In the genomic region with DNA sequence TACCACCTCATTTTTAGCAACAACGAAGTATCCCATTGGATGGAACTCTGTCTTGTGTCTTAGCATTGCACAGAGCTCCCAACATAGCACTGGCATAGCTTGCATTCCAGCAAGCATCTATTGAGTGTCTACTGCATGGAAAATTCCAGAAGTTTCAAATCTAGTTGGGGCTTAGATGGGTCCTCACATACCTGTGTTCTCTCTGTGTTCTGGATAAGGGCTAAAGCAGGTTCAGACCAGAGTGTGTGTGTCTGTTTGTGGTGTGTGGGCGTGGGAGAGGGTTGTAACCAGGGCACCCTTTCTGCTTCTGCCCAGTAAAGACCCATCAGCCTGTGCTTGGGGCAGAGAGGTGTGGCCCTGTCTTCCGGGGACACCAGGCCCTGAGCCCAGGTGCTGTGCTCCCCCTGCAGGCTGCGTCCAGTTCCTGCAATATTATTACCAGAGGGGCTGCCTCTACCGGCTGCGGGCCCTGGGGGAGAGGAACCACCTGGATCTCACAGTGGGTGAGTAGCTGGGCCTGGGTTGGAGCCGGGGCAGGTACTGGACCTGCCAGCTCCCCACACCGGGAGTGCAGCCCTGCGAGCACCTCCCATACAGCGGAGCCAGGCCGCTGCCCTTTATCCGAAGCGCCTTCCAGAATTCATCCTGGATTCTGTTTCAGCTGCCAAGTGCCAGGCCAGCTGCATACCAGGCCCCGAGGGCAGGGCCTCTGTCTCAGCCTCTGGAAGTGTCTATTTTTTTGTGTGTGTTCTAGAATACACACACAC, we compare ENCODE assay signal across 8 cellular contexts. TPM values are rescaled to one million over a fixed set of nuclear protein-coding genes. Genes with fewer than 3 reads are reported as not detected.
DNase-seq lines count a peak whose midpoint lies in the region; ATAC-seq, FAIRE-seq and TF ChIP-seq lines count a peak whose summit lies in the region.

No MANE protein-coding gene starts in this region.

- WGBS in K562 (ENCODE audit: insufficient coverage, low coverage, missing lambda C conversion rate) = 49% methylated on average over 13 of the region's 14 CpGs

- ATAC-seq in HG02623 (IDR thresholded peaks at IDR 0.05; ENCODE audit: unreplicated experiment) (peak; percentile 56), K562 (peak; percentile 88), HG02840 (IDR thresholded peaks at IDR 0.05; ENCODE audit: low FRiP score, unreplicated experiment) (no peak)

- H3K27ac ChIP-seq in K562 (ENCODE audit: extremely low read depth, low read depth, low read length) = no peak overlapping the region

- TF ChIP-seq POLR2A in GM12891 (IDR thresholded peaks at IDR 0.05; ENCODE audit: low read depth, low read length) (no peak), K562 (conservative IDR thresholded peaks at IDR 0.05) (no peak)

- H3K4me1 ChIP-seq in K562 (replicated peaks in 1 of 2; ENCODE audit: control insufficient read depth in 2 of 2, insufficient read depth in 2 of 2, low read length in 2 of 2) = peaks cover 14 to 51% of the 10 kb centered on the region in 2 experiments; a peak in 4 of 5 replicates

- CTCF ChIA-PET in K562 (lab: Yijun Ruan, JAX; ENCODE audit: low intra/inter-chr PET ratio) = interaction anchor here (0.5 to 5.1 kb wide), 5 partner anchors 73 to 1239 kb away, joined by 3 to 82 read pairs (median 4); a partner anchor contains a TSS

- no peak overlapping the region for H3K4me3 ChIP-seq in K562

- no peak overlapping the region for H3K4me2 ChIP-seq in K562 (ENCODE audit: insufficient read depth, low read length)

- no peaks in the 10 kb centered on the region for H3K27me3 ChIP-seq in K562 (ENCODE audit: control insufficient read depth in 2 of 2, insufficient read depth in 2 of 2, low read length in 2 of 2)

- H4K20me1 ChIP-seq in K562 (replicated peaks; ENCODE audit: control insufficient read depth, insufficient read depth, low read length) = no peaks in the 10 kb centered on the region

- intact Hi-C loops in K562 (cut with micrococcal nuclease) = loop anchor here (1.0 kb wide), 1 partner anchor 76 kb away; no protein-coding TSS in a partner anchor

- peaks cover 23% of the 10 kb centered on the region; the same call in 2 of the 3 replicates for H3K36me3 ChIP-seq in K562 (ENCODE audit: control insufficient read depth, insufficient read depth, low read length)

- no peaks in the 10 kb centered on the region for H3K9me3 ChIP-seq in K562 (replicated peaks; ENCODE audit: control insufficient read depth, insufficient read depth, low read depth, low read length)

- peak; percentile 95 to 97 (median 96) for TF ChIP-seq CTCF in K562 (IDR thresholded peaks at IDR 0.05 in 2 of 3, conservative IDR thresholded peaks at IDR 0.05 in 1 of 3; ENCODE audit: insufficient read depth in 2 of 3, low read depth in 1 of 3, low read length in 3 of 3)

- FAIRE-seq in GM12891 (lab: Jason Lieb, UNC) (peak; percentile 98), K562 (lab: Jason Lieb, UNC) (peak; percentile 91)

- peak; percentile 94 to 98 for TF ChIP-seq RAD21 in K562 (CRISPR knock-in tag; conservative IDR thresholded peaks at IDR 0.05 in 1 of 2, IDR thresholded peaks at IDR 0.05 in 1 of 2)

- H3K9ac ChIP-seq in K562 (ENCODE audit: insufficient read depth in 1 of 2, low read depth in 2 of 2, low read length in 2 of 2) = no peak overlapping the region

- no peaks in the 10 kb centered on the region for H3K9me1 ChIP-seq in K562 (ENCODE audit: control insufficient read depth, insufficient read depth, low read length)

- H3K79me2 ChIP-seq in K562 (ENCODE audit: control insufficient read depth, insufficient read depth, low read length) = no peaks in the 10 kb centered on the region

- no peak overlapping the region; the same call in 1 of the 2 replicates for H2AFZ ChIP-seq in K562 (ENCODE audit: low read depth, low read length)

- no peak for TF ChIP-seq EP300 in K562 (IDR thresholded peaks at IDR 0.05; ENCODE audit: low read length)

- peak; percentile 95 for DNase-seq in GM12891 (ENCODE audit: insufficient read length, low spot score)
- peak; percentile 18 for DNase-seq in NCI-H146 treated with DMSO at 0.1 percent for 48 hours (lab: John Stamatoyannopoulos, UW; ENCODE audit: unreplicated experiment)
- DNase-seq in T-helper 22 cell (ENCODE audit: low read depth) = peak; percentile 50
- peak; percentile 83 to 87 (median 86) for DNase-seq in K562 (ENCODE audit: extremely low read depth in 1 of 4, low spot score in 3 of 4)
- peak; percentile 94 for DNase-seq in islet precursor cell
- DNase-seq in stimulated activated CD4-positive, alpha-beta T cell treated with anti-CD3 and anti-CD28 coated beads, Interleukin-2, amount 100 ng/mL, for 4 hours (ENCODE audit: low read depth) = peak; percentile 64

- in situ Hi-C loops in K562 (cut with MboI) = no loop called here

- BruUV-seq in K562 (replicated peaks; lab: Mats Ljungman, UMichigan) = no TSS peak

- POLR2A ChIA-PET in K562 (lab: Yijun Ruan, JAX) = interaction anchor here (0.5 kb wide), 2 partner anchors 318 to 1709 kb away, joined by 3 read pairs; no protein-coding TSS in a partner anchor

TF ChIP-seq in GM12891, 5 proteins besides CTCF, POLR2A, EP300 and RAD21:
- TF ChIP-seq POLR2AphosphoS5 (IDR thresholded peaks at IDR 0.05; ENCODE audit: low read depth, low read length) = no peak
- TF ChIP-seq POU2F2 (IDR thresholded peaks at IDR 0.05; ENCODE audit: low read depth, low read length) = 0 out of 2 replicates have a peak, but pooled peaks have one; percentile 45
- TF ChIP-seq PAX5 (IDR thresholded peaks at IDR 0.05; ENCODE audit: insufficient read depth, low read length, severe bottlenecking) = no peak
TF ChIP-seq in GM12891: peak in this region for 1.

TF ChIP-seq in K562, 482 proteins besides CTCF, POLR2A, EP300 and RAD21 (continues in another document):
- TF ChIP-seq ZNF696 (CRISPR knock-in tag; conservative IDR thresholded peaks at IDR 0.05) (no peak), XRCC5 (IDR thresholded peaks at IDR 0.05; ENCODE audit: low read depth, low read length) (peak; percentile 80; the same call in 1 of the 2 replicates), CTBP1 (IDR thresholded peaks at IDR 0.05; ENCODE audit: borderline replicate concordance) (peak; percentile 54; the same call in 1 of the 2 replicates)

RNA-seq across cellular contexts. Expression of gene RHOF, which starts 20.3 kb away (rescaled TPM):
- polyA plus RNA-seq in GM12891 (2012; ENCODE audit: low read depth, missing spikeins) = 34.6 TPM
- total RNA-seq in K562 (2011; cell fraction: chromatin; rRNA removed; ENCODE audit: low replicate concordance) = 78.6 and 99.1 TPM in 2 replicates
- total RNA-seq in K562 (2011; cell fraction: nucleolus; rRNA removed) = 34.0 and 38.0 TPM in 2 replicates
- 43.6 and 46.6 TPM in 2 replicates for total RNA-seq in K562 (2011; cell fraction: nucleoplasm; rRNA removed)
- total RNA-seq in K562 (2014; rRNA removed) (3.5 and 3.9 TPM in 2 replicates), K562 (2014; rRNA removed; fragmentation: Illumina TruSeq; extraction: Trizol) (3.1 and 3.9 TPM in 2 replicates), K562 (2015; rRNA removed; fragmentation: Illumina TruSeq; extraction: Trizol) (4.3 and 4.8 TPM in 2 replicates), K562 (2021) (10.1 and 10.4 TPM in 2 replicates)
- polyA plus RNA-seq in K562 (2011; rRNA removed) (4.0 and 6.3 TPM in 2 replicates), K562 (2014; fragmentation: Illumina TruSeq; extraction: Trizol) (4.3 and 5.4 TPM in 2 replicates), K562 (2014; fragmentation: Nextera tagmentation; extraction: Ambion mirVana) (under 1 TPM; 0.13 to 0.45 TPM), K562 (2014; rRNA removed) (8.8 and 9.5 TPM in 2 replicates)
- polyA plus RNA-seq in K562 (2011; cell fraction: cytosol; rRNA removed) = 1.2 and 2.6 TPM in 2 replicates
- 21.6 and 23.6 TPM in 2 replicates for polyA plus RNA-seq in K562 (2011; cell fraction: nucleus; rRNA removed)
- polyA plus RNA-seq in K562 (2012) = 3.9 and 4.4 TPM in 2 replicates
- polyA minus RNA-seq in K562 (2011; rRNA and poly(A)+ RNA removed) = 3.8 and 8.5 TPM in 2 replicates
- polyA minus RNA-seq in K562 (2011; cell fraction: cytosol; rRNA and poly(A)+ RNA removed) = 2.6 and 4.0 TPM in 2 replicates
- 19.9 and 31.2 TPM in 2 replicates for polyA minus RNA-seq in K562 (2011; cell fraction: nucleus; rRNA and poly(A)+ RNA removed)

RNA-seq across cellular contexts. Expression of gene SETD1B, which starts 30.6 kb away (rescaled TPM):
- 3.1 TPM for polyA plus RNA-seq in GM12891 (2012; ENCODE audit: low read depth, missing spikeins)
- total RNA-seq in K562 (2011; cell fraction: chromatin; rRNA removed; ENCODE audit: low replicate concordance) = 15.2 and 26.5 TPM in 2 replicates
- total RNA-seq in K562 (2011; cell fraction: nucleolus; rRNA removed) = 12.8 and 13.4 TPM in 2 replicates
- 10.8 and 11.7 TPM in 2 replicates for total RNA-seq in K562 (2011; cell fraction: nucleoplasm; rRNA removed)
- total RNA-seq in K562 (2014; rRNA removed) (2.9 and 4.7 TPM in 2 replicates), K562 (2014; rRNA removed; fragmentation: Illumina TruSeq; extraction: Trizol) (0.99 and 1.4 TPM in 2 replicates), K562 (2015; rRNA removed; fragmentation: Illumina TruSeq; extraction: Trizol) (2.1 and 3.1 TPM in 2 replicates), K562 (2021) (23.6 and 26.6 TPM in 2 replicates)
- polyA plus RNA-seq in K562 (2011; rRNA removed) (0.77 and 1.1 TPM in 2 replicates), K562 (2014; fragmentation: Illumina TruSeq; extraction: Trizol) (6.1 and 10.6 TPM in 2 replicates), K562 (2014; fragmentation: Nextera tagmentation; extraction: Ambion mirVana) (1 to 10 TPM in 1 of 2 experiments, under 1 TPM in 1; 0.48 to 2.3 TPM), K562 (2014; rRNA removed) (6.9 and 7.1 TPM in 2 replicates)
- polyA plus RNA-seq in K562 (2011; cell fraction: cytosol; rRNA removed) = 0.75 and 1.0 TPM in 2 replicates
- polyA plus RNA-seq in K562 (2011; cell fraction: nucleus; rRNA removed) = 4.0 and 7.0 TPM in 2 replicates
- 8.4 and 8.6 TPM in 2 replicates for polyA plus RNA-seq in K562 (2012)
- polyA minus RNA-seq in K562 (2011; rRNA and poly(A)+ RNA removed) = 1.2 and 1.3 TPM in 2 replicates
- polyA minus RNA-seq in K562 (2011; cell fraction: cytosol; rRNA and poly(A)+ RNA removed) = 5.6 and 7.3 TPM in 2 replicates
- 2.8 and 3.1 TPM in 2 replicates for polyA minus RNA-seq in K562 (2011; cell fraction: nucleus; rRNA and poly(A)+ RNA removed)

Comparison
In these comparisons a context has a peak if more than half of its experiments do, and no peak if none do; other contexts are left out.
1. DNase-seq: peak in every context shown above with its lines; median percentile 95 in GM12891; 94 in islet precursor cell; 86 in K562; 64 in stimulated activated CD4-positive, alpha-beta T cell treated with anti-CD3 and anti-CD28 coated beads, Interleukin-2, amount 100 ng/mL, for 4 hours; 50 in T-helper 22 cell; 18 in NCI-H146 treated with DMSO at 0.1 percent for 48 hours.